Comparison of ENCODE assay signal across 24 cellular contexts in genomic region chr4:8294036-8294435, GRCh38. TPM values are rescaled to one million over a fixed set of nuclear protein-coding genes. Genes with fewer than 3 reads are reported as not detected.
DNase-seq lines count a peak whose midpoint lies in the region; ATAC-seq, FAIRE-seq and TF ChIP-seq lines count a peak whose summit lies in the region.
"Had no signal": no experiment of that assay in that cellular context is flagged by ENCODE, and none has a peak within 500 bp of the region (broad histone marks: within the 10 kb centered on the region; RNA-seq: fewer than 3 reads in every experiment).

No MANE protein-coding gene starts in this region.

- H3K9me3 ChIP-seq in right cardiac atrium (ENCODE audit: control insufficient read depth, low read length) (no peaks in the 10 kb centered on the region), heart right ventricle (no peaks in the 10 kb centered on the region), kidney (ENCODE audit: control insufficient read depth in 1 of 2, low read length in 2 of 2) (no peaks in the 10 kb centered on the region), psoas muscle (no peaks in the 10 kb centered on the region)
- H3K9me3 ChIP-seq: BLaER1, Caco-2, SJSA1 had no signal

- no peak for FAIRE-seq in kidney (lab: Jason Lieb, UNC)
- FAIRE-seq: H1 had no signal

- WGBS in right cardiac atrium, result 96% methylated on average over 9 of the region's 9 CpGs
- 96 to 100% methylated on average over 9 of the region's 9 CpGs for WGBS in heart right ventricle, 2 donors
- WGBS in psoas muscle, 3 donors, result 84 to 97% (median 91%) methylated on average over 8 to 9 of the region's 9 CpGs

- no peak overlapping the region for H3K4me3 ChIP-seq in right cardiac atrium (ENCODE audit: low read length)
- no peak overlapping the region for H3K4me3 ChIP-seq in heart right ventricle
- H3K4me3 ChIP-seq in kidney (ENCODE audit: low read length in 2 of 2), result no peak overlapping the region
- no peak overlapping the region for H3K4me3 ChIP-seq in psoas muscle
- H3K4me3 ChIP-seq: BLaER1, SJSA1 had no signal

- no peaks in the 10 kb centered on the region for H3K4me1 ChIP-seq in right cardiac atrium (ENCODE audit: control insufficient read depth, insufficient read depth, low read length)
- peaks cover 0 to 3% (median 0%) of the 10 kb centered on the region in 9 donors for H3K4me1 ChIP-seq in heart right ventricle
- no peaks in the 10 kb centered on the region for H3K4me1 ChIP-seq in kidney (ENCODE audit: control insufficient read depth in 1 of 2, insufficient read depth in 1 of 2, low read depth in 1 of 2, low read length in 2 of 2)
- H3K4me1 ChIP-seq in psoas muscle, result no peaks in the 10 kb centered on the region
- H3K4me1 ChIP-seq: Caco-2, SJSA1 had no signal

- H3K9ac ChIP-seq in kidney (ENCODE audit: low read length in 2 of 2), result no peak overlapping the region
- H3K9ac ChIP-seq: BLaER1 had no signal

- no peak for ATAC-seq in right cardiac atrium
- ATAC-seq in heart right ventricle, result no peak
- no peak for ATAC-seq in psoas muscle
- no peak for ATAC-seq in GM19395 (IDR thresholded peaks at IDR 0.05; ENCODE audit: unreplicated experiment)
- ATAC-seq: HCT116 had no signal

- H3K36me3 ChIP-seq in heart right ventricle (peaks cover 0 to 77% (median 0%) of the 10 kb centered on the region in 9 donors), kidney (ENCODE audit: control insufficient read depth in 1 of 2, insufficient read depth in 2 of 2, low read length in 2 of 2) (no peaks in the 10 kb centered on the region), psoas muscle (ENCODE audit: insufficient read depth in 1 of 2, low read depth in 1 of 2) (no peaks in the 10 kb centered on the region)
- H3K36me3 ChIP-seq: SJSA1 had no signal

- no peak overlapping the region for H3K27ac ChIP-seq in right cardiac atrium (ENCODE audit: low read length)
- no peak overlapping the region for H3K27ac ChIP-seq in heart right ventricle
- H3K27ac ChIP-seq in kidney (ENCODE audit: low read depth in 2 of 2, low read length in 2 of 2), result no peak overlapping the region
- no peak overlapping the region for H3K27ac ChIP-seq in psoas muscle
- H3K27ac ChIP-seq: BLaER1, RWPE1, SJSA1 had no signal

- DNase-seq in right cardiac atrium (peak in 2 of 3 donors; percentile 26 to 41), heart right ventricle (no peak), kidney (peak; percentile 29), psoas muscle (peak; percentile 5 to 16), cortex of kidney (lab: John Stamatoyannopoulos, UW) (no peak), SKM-1 treated with dmso at 0.1 percent for 144 hours (lab: John Stamatoyannopoulos, UW; ENCODE audit: unreplicated experiment) (no peak)
- DNase-seq: Caco-2; CD4-positive, alpha-beta memory T cell; DMS 273 treated with DMSO at 0.1 percent for 48 hours; DMS79 treated with DMSO at 0.1 percent for 48 hours; Karpas-422; NCI-H1694; NCI-H2081; NCI-H2171; NCI-H345; NCI-H524; NCI-H774; NK-92 treated with Interleukin-12 subunit alpha and Interleukin-12 subunit beta, amount 100 ng/mL, for 24 hours had no signal

- TF ChIP-seq CTCF in heart right ventricle (IDR thresholded peaks at IDR 0.05) (no peak), kidney (IDR thresholded peaks at IDR 0.05; ENCODE audit: borderline replicate concordance, extremely low read depth, insufficient read depth) (no peak), psoas muscle (IDR thresholded peaks at IDR 0.05) (no peak)

- intact Hi-C loops in right cardiac atrium (cut with DNase I), result no loop called here
- intact Hi-C loops in heart right ventricle (cut with DNase I), result no loop called here
- intact Hi-C loops in kidney (cut with DNase I), result no loop called here
- intact Hi-C loops in psoas muscle (cut with DNase I), result no loop called here

- no peaks in the 10 kb centered on the region for H3K27me3 ChIP-seq in right cardiac atrium (ENCODE audit: control insufficient read depth, insufficient read depth)
- no peaks in the 10 kb centered on the region for H3K27me3 ChIP-seq in heart right ventricle
- H3K27me3 ChIP-seq in psoas muscle (ENCODE audit: insufficient read depth in 3 of 3, low read length in 2 of 3), result no peaks in the 10 kb centered on the region
- H3K27me3 ChIP-seq: BLaER1, SJSA1 had no signal

RNA-seq across cellular contexts. Expression of gene HTRA3, which starts 24.5 kb away (rescaled TPM):
- 100 to 1,000 TPM in 2 of 4 donors, 10 to 100 TPM in 2; 52.8 to 133 (median 96.0) TPM for total RNA-seq in right cardiac atrium
- polyA plus RNA-seq in right cardiac atrium, result 80.6 TPM
- 10 to 100 TPM; 20.2 to 82.5 (median 54.2) TPM for total RNA-seq in heart right ventricle
- 10 to 100 TPM; 51.8 to 56.7 TPM for polyA plus RNA-seq in heart right ventricle
- 1.7 TPM for total RNA-seq in kidney
- 6.5 TPM for polyA plus RNA-seq in kidney (ENCODE audit: insufficient read depth, low read depth, low replicate concordance)
- 10 to 100 TPM in 2 of 4 donors, 1 to 10 TPM in 2; 7.2 to 26.4 (median 17.0) TPM for total RNA-seq in psoas muscle
- 10 to 100 TPM; 11.1 to 15.5 (median 14.0) TPM for polyA plus RNA-seq in psoas muscle
- total RNA-seq: CD4-positive, alpha-beta memory T cell had no signal
- polyA plus RNA-seq: CD4-positive, alpha-beta memory T cell had no signal

Comparison
In these comparisons a context has a peak if more than half of its experiments do, and no peak if none do; other contexts are left out.
1. DNase-seq: peak in right cardiac atrium (2 of 3), kidney (single experiment) and psoas muscle (2 of 2); none in heart right ventricle (0 of 2), cortex of kidney (single experiment) and SKM-1 treated with dmso at 0.1 percent for 144 hours (single experiment).